ENCODE assay signal across 23 cellular contexts in the genomic region with DNA sequence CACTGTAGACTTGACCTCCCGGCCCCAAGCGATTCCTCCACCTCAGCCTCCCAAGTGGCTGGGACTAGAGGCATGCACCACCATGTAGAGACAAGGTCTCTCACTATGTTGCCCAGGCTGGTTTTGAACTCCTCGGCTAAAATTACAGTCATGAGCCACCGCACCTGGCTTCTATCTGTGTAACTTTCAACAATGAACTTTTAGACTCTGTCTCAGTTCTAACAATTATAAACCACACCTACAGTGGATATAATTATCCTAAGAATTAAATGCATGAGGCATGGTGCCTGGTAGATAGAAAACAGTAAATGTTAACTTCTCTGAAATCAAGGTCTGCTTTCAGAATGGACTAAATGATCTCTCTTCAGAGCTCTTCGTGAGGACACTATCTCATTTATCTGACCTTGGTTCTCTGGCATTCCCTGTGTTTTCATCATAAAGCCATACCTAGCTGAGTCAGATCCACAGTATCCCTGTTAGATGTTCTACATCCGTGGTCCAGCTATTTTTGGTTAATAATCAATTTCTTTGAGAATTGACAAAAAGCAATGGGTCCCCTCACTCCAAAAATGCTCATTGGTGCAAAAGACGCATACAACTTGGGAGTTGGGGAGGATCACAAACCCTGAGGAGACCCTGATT. TPM values are rescaled to one million over a fixed set of nuclear protein-coding genes. Genes with fewer than 3 reads are reported as not detected.
"Had no signal": no experiment of that assay in that cellular context is flagged by ENCODE, and none has a peak within 500 bp of the region (broad histone marks: within the 10 kb centered on the region; RNA-seq: fewer than 3 reads in every experiment).

No MANE protein-coding gene starts in this region.

- ATAC-seq: activated T-cell treated with anti-CD3 and anti-CD28 coated beads, Interleukin-2, amount 50 U/mL, for 4 hours; esophagus mucosa; gastrocnemius medialis; heart right ventricle; natural killer cell; pancreas; stimulated activated memory B cell treated with anti-CD40 and anti-IgM and Interleukin-4, amounts not matched to agents 10 μg/mL and 1 μg/mL and 100 μg/mL, for 72 hours; upper lobe of right lung had no signal

- H3K36me3 ChIP-seq: gastrocnemius medialis, heart right ventricle, neutrophil, pancreas, spleen, upper lobe of right lung had no signal

- H3K4me1 ChIP-seq: gastrocnemius medialis, heart right ventricle, pancreas, spleen, testis, upper lobe of right lung had no signal

- H3K9me3 ChIP-seq: gastrocnemius medialis, heart right ventricle, neutrophil, pancreas, spleen, testis, upper lobe of right lung had no signal

- FAIRE-seq: pancreas had no signal

- H3K4me3 ChIP-seq: gastrocnemius medialis, heart right ventricle, pancreas, spleen, testis, upper lobe of right lung had no signal

- H3K27me3 Mint-ChIP-seq: activated CD4-positive, alpha-beta T cell treated with anti-CD3 and anti-CD28 coated beads, Interleukin-2, amount 10 ng/mL, durations not matched to agents 24 days and 14 days; activated naive CD4-positive, alpha-beta T cell treated with anti-CD3 and anti-CD28 coated beads, Interleukin-2, amount 50 U/mL, for 24 hours; stimulated activated memory B cell treated with anti-CD40 and anti-IgM and Interleukin-4, amounts not matched to agents 10 μg/mL and 1 μg/mL and 100 μg/mL, for 72 hours had no signal

- H3K27ac Mint-ChIP-seq: activated CD4-positive, alpha-beta T cell treated with anti-CD3 and anti-CD28 coated beads, Interleukin-2, amount 10 ng/mL, durations not matched to agents 24 days and 14 days; activated naive CD4-positive, alpha-beta T cell treated with anti-CD3 and anti-CD28 coated beads, Interleukin-2, amount 50 U/mL, for 24 hours; memory B cell; natural killer cell; stimulated activated memory B cell treated with anti-CD40 and anti-IgM and Interleukin-4, amounts not matched to agents 10 μg/mL and 1 μg/mL and 100 μg/mL, for 72 hours had no signal

- H3K4me3 Mint-ChIP-seq: activated CD4-positive, alpha-beta T cell treated with anti-CD3 and anti-CD28 coated beads, Interleukin-2, amount 10 ng/mL, durations not matched to agents 24 days and 14 days; activated T-cell treated with anti-CD3 and anti-CD28 coated beads, Interleukin-2, amount 50 U/mL, for 4 hours; immature natural killer cell; memory B cell; natural killer cell; stimulated activated memory B cell treated with anti-CD40 and anti-IgM and Interleukin-4, amounts not matched to agents 10 μg/mL and 1 μg/mL and 100 μg/mL, for 72 hours had no signal

- H3K9me3 Mint-ChIP-seq: activated naive CD4-positive, alpha-beta T cell treated with anti-CD3 and anti-CD28 coated beads, Interleukin-2, amount 50 U/mL, for 24 hours; activated T-cell treated with anti-CD3 and anti-CD28 coated beads, Interleukin-2, amount 50 U/mL, for 4 hours; immature natural killer cell; memory B cell; natural killer cell; stimulated activated memory B cell treated with anti-CD40 and anti-IgM and Interleukin-4, amounts not matched to agents 10 μg/mL and 1 μg/mL and 100 μg/mL, for 72 hours had no signal

- H3K27me3 ChIP-seq: gastrocnemius medialis, heart right ventricle, neutrophil, pancreas, spleen, testis, upper lobe of right lung had no signal

- H3K36me3 Mint-ChIP-seq: memory B cell; stimulated activated memory B cell treated with anti-CD40 and anti-IgM and Interleukin-4, amounts not matched to agents 10 μg/mL and 1 μg/mL and 100 μg/mL, for 72 hours had no signal

- DNase-seq: activated CD4-positive, alpha-beta T cell treated with anti-CD3 and anti-CD28 coated beads, Interleukin-2, amount 10 ng/mL, durations not matched to agents 24 days and 14 days; activated CD8-positive, alpha-beta memory T cell treated with anti-CD3 and anti-CD28 coated beads, Interleukin-2, amount 50 U/mL, for 4 hours; activated effector memory CD4-positive, alpha-beta T cell treated with Interleukin-2 at 50 U/mL for 16 hours; activated T-cell treated with anti-CD3 and anti-CD28 coated beads, Interleukin-2, amount 50 U/mL, for 4 hours; cerebellar nuclear complex; effector CD4-positive, alpha-beta T cell; gastrocnemius medialis; heart right ventricle; immature natural killer cell; kidney glomerular epithelial cell; natural killer cell; pancreas; spleen; stimulated activated CD4-positive, alpha-beta T cell treated with anti-CD3 and anti-CD28 coated beads, Interleukin-4, amount 100 ng/mL, for 4 hours; testis; upper lobe of right lung had no signal

- H3K27ac ChIP-seq: gastrocnemius medialis, heart right ventricle, neutrophil, pancreas, spleen, testis, upper lobe of right lung had no signal

RNA-seq across cellular contexts. Expression of a gene that starts 7.2 kb away (rescaled TPM):
- total RNA-seq: activated T-cell treated with anti-CD3 and anti-CD28 coated beads, Interleukin-2, amount 50 U/mL, for 4 hours; bronchial epithelial cell; esophagus mucosa; gastrocnemius medialis; upper lobe of right lung had no signal
- polyA plus RNA-seq: adipose tissue, heart right ventricle, pancreas, spleen had no signal
